Comparison of ENCODE assay signal across 24 cellular contexts in the genomic region with DNA sequence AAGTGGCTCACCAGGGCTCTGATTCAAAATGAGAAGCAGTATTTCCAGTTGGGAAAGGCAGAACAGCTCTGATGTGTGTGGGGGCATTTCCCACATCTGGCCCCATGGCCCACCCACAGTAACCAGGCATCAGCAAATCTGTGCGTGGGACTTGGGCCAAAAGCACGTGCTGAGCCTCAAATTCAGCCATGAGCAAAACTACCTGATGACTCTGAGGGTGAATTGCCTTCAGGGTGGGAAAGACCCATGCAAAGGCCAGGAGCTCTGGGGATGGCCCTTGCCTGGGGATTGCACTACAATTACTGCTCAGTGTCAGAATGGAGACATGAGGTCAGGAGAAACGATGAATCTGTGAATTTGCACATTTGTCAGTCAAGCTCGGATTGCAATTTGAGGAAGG. TPM values are rescaled to one million over a fixed set of nuclear protein-coding genes. Genes with fewer than 3 reads are reported as not detected.
DNase-seq lines count a peak whose midpoint lies in the region; ATAC-seq, FAIRE-seq and TF ChIP-seq lines count a peak whose summit lies in the region.
"Had no signal": no experiment of that assay in that cellular context is flagged by ENCODE, and none has a peak within 500 bp of the region (broad histone marks: within the 10 kb centered on the region; RNA-seq: fewer than 3 reads in every experiment).

No MANE protein-coding gene starts in this region.

- no peak overlapping the region for H3K4me2 ChIP-seq in GM12878 (ENCODE audit: control insufficient read depth, insufficient read depth)

- FAIRE-seq in GM12878 (lab: Jason Lieb, UNC), result no peak
- FAIRE-seq: A204.1 had no signal

- TF ChIP-seq POLR2A in GM12878 (IDR thresholded peaks at IDR 0.05; ENCODE audit: low read depth, low read length) (no peak), spleen (IDR thresholded peaks at IDR 0.05) (no peak)

- H3K9me3 ChIP-seq in GM12878 (replicated peaks; ENCODE audit: control insufficient read depth, insufficient read depth, low read length), result no peaks in the 10 kb centered on the region
- no peaks in the 10 kb centered on the region for H3K9me3 ChIP-seq in spleen
- H3K9me3 ChIP-seq: BE2C had no signal

- H3K36me3 Mint-ChIP-seq in natural killer cell treated with Interleukin-12 subunit alpha and Interleukin-12 subunit beta and Interleukin-15 and Interleukin-18, amount 100 ng/mL, for 72 hours, result no peaks in the 10 kb centered on the region
- H3K36me3 Mint-ChIP-seq in natural killer cell (no peaks in the 10 kb centered on the region), WTC11 (no peaks in the 10 kb centered on the region)
- H3K36me3 Mint-ChIP-seq: CD4-positive, CD25-positive, alpha-beta regulatory T cell; CD8-positive, alpha-beta memory T cell had no signal

- SMC1A ChIA-PET in GM12878 (lab: Charles Lee; ENCODE audit: uncharacterized antibody, unreplicated experiment), result no interaction called here

- POLR2A ChIA-PET in GM12878 (lab: Charles Lee) (no interaction called here), WTC11 (lab: Charles Lee) (no interaction called here)

- no peak overlapping the region for H3K27ac ChIP-seq in GM12878 (ENCODE audit: control insufficient read depth, insufficient read depth)
- no peak overlapping the region for H3K27ac ChIP-seq in spleen
- H3K27ac ChIP-seq: HL-60 had no signal

- WGBS in GM12878 (ENCODE audit: insufficient coverage, insufficient replicate concordance, low lambda C conversion rate, missing lambda C conversion rate), result 25% methylated on average over 4 of the region's 4 CpGs
- WGBS in spleen, 5 donors, result 67 to 84% (median 78%) methylated on average over 4 of the region's 4 CpGs

- in situ Hi-C loops in GM12878 (cut with MboI), result no loop called here

- H3K27ac Mint-ChIP-seq in natural killer cell treated with Interleukin-12 subunit alpha and Interleukin-12 subunit beta and Interleukin-15 and Interleukin-18, amount 100 ng/mL, for 72 hours, result no peak overlapping the region
- H3K27ac Mint-ChIP-seq in natural killer cell (no peak overlapping the region), WTC11 (no peak overlapping the region)
- no peak overlapping the region for H3K27ac Mint-ChIP-seq in stimulated activated naive CD8-positive, alpha-beta T cell treated with anti-CD3 and anti-CD28 coated beads, Interleukin-15, amount 100 ng/mL, for 72 hours
- H3K27ac Mint-ChIP-seq: CD4-positive, CD25-positive, alpha-beta regulatory T cell; CD8-positive, alpha-beta memory T cell; H9 had no signal

- CTCF ChIA-PET in GM12878 (lab: Yijun Ruan, JAX) (no interaction called here), WTC11 (lab: Charles Lee) (no interaction called here)

- no peaks in the 10 kb centered on the region for H3K27me3 ChIP-seq in GM12878 (replicated peaks in 1 of 2; ENCODE audit: control insufficient read depth in 2 of 2, insufficient read depth in 2 of 2, low read length in 1 of 2)
- no peaks in the 10 kb centered on the region for H3K27me3 ChIP-seq in spleen (replicated peaks in 1 of 7)
- H3K27me3 ChIP-seq: BE2C had no signal

- H3K4me1 ChIP-seq in GM12878 (ENCODE audit: control insufficient read depth, insufficient read depth, low read length), result no peaks in the 10 kb centered on the region
- peaks cover 0 to 25% (median 4%) of the 10 kb centered on the region in 6 donors for H3K4me1 ChIP-seq in spleen
- H3K4me1 ChIP-seq: BE2C had no signal

- no peak for TF ChIP-seq CTCF in natural killer cell (IDR thresholded peaks at IDR 0.05)
- TF ChIP-seq CTCF in GM12878 (IDR thresholded peaks at IDR 0.05 in 2 of 3, conservative IDR thresholded peaks at IDR 0.05 in 1 of 3; ENCODE audit: control insufficient read depth in 2 of 3, extremely low read depth in 1 of 3, insufficient read depth in 1 of 3, low read depth in 3 of 3, low read length in 3 of 3), result no peak
- TF ChIP-seq CTCF in spleen (IDR thresholded peaks at IDR 0.05 in 8 of 11, conservative IDR thresholded peaks at IDR 0.05 in 3 of 11), result no peak
- TF ChIP-seq CTCF in WTC11 (IDR thresholded peaks at IDR 0.05), result no peak

- no peaks in the 10 kb centered on the region for H3K79me2 ChIP-seq in GM12878 (ENCODE audit: control insufficient read depth, insufficient read depth, low read length)

- H3K9ac ChIP-seq in GM12878 (ENCODE audit: control insufficient read depth, insufficient read depth, low read length), result no peak overlapping the region

- BruUV-seq in GM12878 (replicated peaks; lab: Mats Ljungman, UMichigan), result no TSS peak

- intact Hi-C loops in natural killer cell (cut with micrococcal nuclease) (no loop called here), GM12878 (cut with micrococcal nuclease; ENCODE audit: unreplicated experiment) (no loop called here), spleen (cut with DNase I; ENCODE audit: low total_unique reads) (no loop called here)

- no peak for TF ChIP-seq EP300 in GM12878 (IDR thresholded peaks at IDR 0.05; ENCODE audit: borderline replicate concordance in 1 of 2, control insufficient read depth in 1 of 2, low read depth in 2 of 2, low read length in 2 of 2)

- H3K4me3 Mint-ChIP-seq in natural killer cell treated with Interleukin-12 subunit alpha and Interleukin-12 subunit beta and Interleukin-15 and Interleukin-18, amount 100 ng/mL, for 72 hours, result no peak overlapping the region
- no peak overlapping the region for H3K4me3 Mint-ChIP-seq in natural killer cell
- H3K4me3 Mint-ChIP-seq in stimulated activated naive CD8-positive, alpha-beta T cell treated with anti-CD3 and anti-CD28 coated beads, Interleukin-15, amount 100 ng/mL, for 72 hours, result no peak overlapping the region
- H3K4me3 Mint-ChIP-seq in WTC11, result no peak overlapping the region
- H3K4me3 Mint-ChIP-seq: CD4-positive, CD25-positive, alpha-beta regulatory T cell; CD8-positive, alpha-beta memory T cell; H9 had no signal

- ATAC-seq in natural killer cell treated with Interleukin-12 subunit alpha and Interleukin-12 subunit beta and Interleukin-15 and Interleukin-18, amount 100 ng/mL, for 72 hours, result no peak
- no peak for ATAC-seq in natural killer cell
- no peak for ATAC-seq in GM12878
- ATAC-seq in stimulated activated naive CD8-positive, alpha-beta T cell treated with anti-CD3 and anti-CD28 coated beads, Interleukin-15, amount 100 ng/mL, for 72 hours, result peak; percentile 31
- no peak for ATAC-seq in HG02763 (IDR thresholded peaks at IDR 0.05; ENCODE audit: unreplicated experiment)
- no peak for ATAC-seq in WTC11

- H3K4me1 Mint-ChIP-seq in natural killer cell treated with Interleukin-12 subunit alpha and Interleukin-12 subunit beta and Interleukin-15 and Interleukin-18, amount 100 ng/mL, for 72 hours (ENCODE audit: low read depth in 2 of 2), result peaks cover 18 to 22% of the 10 kb centered on the region in 2 donors
- H3K4me1 Mint-ChIP-seq in natural killer cell, result peaks cover 22 to 24% of the 10 kb centered on the region in 2 donors
- H3K4me1 Mint-ChIP-seq in stimulated activated naive CD8-positive, alpha-beta T cell treated with anti-CD3 and anti-CD28 coated beads, Interleukin-15, amount 100 ng/mL, for 72 hours, result peaks cover 30% of the 10 kb centered on the region
- H3K4me1 Mint-ChIP-seq in WTC11, result peaks cover 26% of the 10 kb centered on the region

- no peak overlapping the region for H2AFZ ChIP-seq in GM12878 (ENCODE audit: control insufficient read depth, low read depth, low read length)

- no peaks in the 10 kb centered on the region for H4K20me1 ChIP-seq in GM12878 (ENCODE audit: control insufficient read depth, insufficient read depth)

- no peaks in the 10 kb centered on the region for H3K36me3 ChIP-seq in GM12878 (ENCODE audit: control insufficient read depth in 2 of 2, insufficient read depth in 2 of 2, low read length in 1 of 2)
- no peaks in the 10 kb centered on the region for H3K36me3 ChIP-seq in spleen
- H3K36me3 ChIP-seq: BE2C had no signal

- RAD21 ChIA-PET in GM12878 (lab: Charles Lee; ENCODE audit: unreplicated experiment), result no interaction called here

- no peaks in the 10 kb centered on the region for H3K9me3 Mint-ChIP-seq in natural killer cell treated with Interleukin-12 subunit alpha and Interleukin-12 subunit beta and Interleukin-15 and Interleukin-18, amount 100 ng/mL, for 72 hours
- H3K9me3 Mint-ChIP-seq in natural killer cell (no peaks in the 10 kb centered on the region), WTC11 (no peaks in the 10 kb centered on the region)
- no peaks in the 10 kb centered on the region for H3K9me3 Mint-ChIP-seq in stimulated activated naive CD8-positive, alpha-beta T cell treated with anti-CD3 and anti-CD28 coated beads, Interleukin-15, amount 100 ng/mL, for 72 hours
- H3K9me3 Mint-ChIP-seq: CD8-positive, alpha-beta memory T cell had no signal

- no peak overlapping the region for H3K4me3 ChIP-seq in GM12878
- H3K4me3 ChIP-seq in spleen, result no peak overlapping the region

- H3K27me3 Mint-ChIP-seq in natural killer cell treated with Interleukin-12 subunit alpha and Interleukin-12 subunit beta and Interleukin-15 and Interleukin-18, amount 100 ng/mL, for 72 hours, result peaks cover 18 to 20% of the 10 kb centered on the region in 2 donors
- H3K27me3 Mint-ChIP-seq in natural killer cell (ENCODE audit: low read depth in 2 of 2), result peaks cover 45 to 60% of the 10 kb centered on the region in 2 donors
- H3K27me3 Mint-ChIP-seq in stimulated activated naive CD8-positive, alpha-beta T cell treated with anti-CD3 and anti-CD28 coated beads, Interleukin-15, amount 100 ng/mL, for 72 hours, result peaks cover 22% of the 10 kb centered on the region
- peaks cover 54% of the 10 kb centered on the region for H3K27me3 Mint-ChIP-seq in WTC11 (ENCODE audit: low read depth)

- peak; percentile 22 for DNase-seq in natural killer cell treated with Interleukin-12 subunit alpha and Interleukin-12 subunit beta and Interleukin-15 and Interleukin-18, amount 100 ng/mL, for 72 hours (ENCODE audit: low spot score)
- DNase-seq in natural killer cell (no peak), GM12878 (ENCODE audit: low read depth, low spot score) (no peak), spleen (peak; percentile 38), UCSD-AML1 (lab: John Stamatoyannopoulos, UW; ENCODE audit: unreplicated experiment) (no peak), WTC11 (ENCODE audit: low spot score) (no peak)
- DNase-seq in stimulated activated naive CD8-positive, alpha-beta T cell treated with anti-CD3 and anti-CD28 coated beads, Interleukin-15, amount 100 ng/mL, for 72 hours, result no peak
- DNase-seq: ACHN; BE2C; C1 segment of cervical spinal cord; CD4-positive, CD25-positive, alpha-beta regulatory T cell; CD8-positive, alpha-beta memory T cell; COR-L47; DMS 273 treated with DMSO at 0.1 percent for 48 hours; DMS53; DND-41; EL; GOT3; H9 had no signal

- no peak for TF ChIP-seq RAD21 in GM12878 (IDR thresholded peaks at IDR 0.05; ENCODE audit: insufficient read depth, low read depth, low read length)

RNA-seq across cellular contexts. Expression of gene TP53AIP1, which starts 20.9 kb away (rescaled TPM):
- total RNA-seq in natural killer cell treated with Interleukin-12 subunit alpha and Interleukin-12 subunit beta and Interleukin-15 and Interleukin-18, amount 100 ng/mL, for 72 hours, result not detected
- total RNA-seq in natural killer cell (not detected), GM12878 (2014; rRNA removed) (not detected in 2 replicates), GM12878 (2014; rRNA removed; fragmentation: Illumina TruSeq; extraction: Trizol) (not detected in 2 replicates), GM12878 (2021) (not detected in 2 replicates), spleen (under 1 TPM in 2 of 7 donors, not detected in 5; 0.11 to 0.14 TPM), WTC11 (2021) (0.07 TPM in 1 of 3 replicates, not detected in the others)
- total RNA-seq in GM12878 (2013; cell fraction: nucleolus; rRNA removed), result not detected in 2 replicates
- not detected for polyA plus RNA-seq in GM12878 (2011; ENCODE audit: low read depth)
- polyA plus RNA-seq in GM12878 (2011; rRNA removed) (0.01 TPM in 1 of 2 replicates, not detected in the other), GM12878 (2014; fragmentation: Illumina TruSeq; extraction: Trizol) (not detected in 2 replicates), GM12878 (2014; fragmentation: Nextera tagmentation; extraction: Ambion mirVana) (not detected), GM12878 (2014; rRNA removed) (not detected in 2 replicates), GM12878 (2016; fragmentation: Nextera tagmentation; extraction: Ambion mirVana) (not detected), spleen (under 1 TPM in 2 of 3 donors, not detected in 1; 0.03 to 0.13 TPM)
- polyA plus RNA-seq in GM12878 (2011; cell fraction: cytosol; rRNA removed), result 0.01 TPM in 1 of 2 replicates, not detected in the other
- 0.03 TPM in 1 of 2 replicates, not detected in the other for polyA plus RNA-seq in GM12878 (2011; cell fraction: nucleus; rRNA removed)
- polyA plus RNA-seq in GM12878 (2012), result not detected in 2 replicates
- polyA minus RNA-seq in GM12878 (2011; rRNA and poly(A)+ RNA removed), result not detected in 2 replicates
- not detected in 2 replicates for polyA minus RNA-seq in GM12878 (2011; cell fraction: cytosol; rRNA and poly(A)+ RNA removed)
- not detected in 2 replicates for polyA minus RNA-seq in GM12878 (2011; cell fraction: nucleus; rRNA and poly(A)+ RNA removed)
- total RNA-seq: CD4-positive, CD25-positive, alpha-beta regulatory T cell; CD8-positive, alpha-beta memory T cell; G401; H9; HT1080 had no signal
- polyA plus RNA-seq: CD4-positive, CD25-positive, alpha-beta regulatory T cell; CD8-positive, alpha-beta memory T cell had no signal

RNA-seq across cellular contexts. Expression of gene KCNJ5, which starts 30.6 kb away (rescaled TPM):
- not detected for total RNA-seq in natural killer cell treated with Interleukin-12 subunit alpha and Interleukin-12 subunit beta and Interleukin-15 and Interleukin-18, amount 100 ng/mL, for 72 hours
- total RNA-seq in natural killer cell, result under 1 TPM; 0.09 to 0.18 (median 0.15) TPM
- 0.23 TPM in 1 of 2 replicates, not detected in the other for total RNA-seq in GM12878 (2013; cell fraction: nucleolus; rRNA removed)
- not detected in 2 replicates for total RNA-seq in GM12878 (2014; rRNA removed)
- total RNA-seq in GM12878 (2014; rRNA removed; fragmentation: Illumina TruSeq; extraction: Trizol), result not detected in 2 replicates
- not detected in 2 replicates for total RNA-seq in GM12878 (2021)
- polyA plus RNA-seq in GM12878 (2011; ENCODE audit: low read depth), result not detected
- 0.03 TPM in 1 of 2 replicates, not detected in the other for polyA plus RNA-seq in GM12878 (2011; rRNA removed)
- 0.01 and 0.02 TPM in 2 replicates for polyA plus RNA-seq in GM12878 (2011; cell fraction: cytosol; rRNA removed)
- 0.07 TPM in 1 of 2 replicates, not detected in the other for polyA plus RNA-seq in GM12878 (2011; cell fraction: nucleus; rRNA removed)
- polyA plus RNA-seq in GM12878 (2012), result not detected in 2 replicates
- polyA plus RNA-seq in GM12878 (2014; fragmentation: Illumina TruSeq; extraction: Trizol), result not detected in 2 replicates
- polyA plus RNA-seq in GM12878 (2014; fragmentation: Nextera tagmentation; extraction: Ambion mirVana), result not detected
- polyA plus RNA-seq in GM12878 (2014; rRNA removed), result not detected in 2 replicates
- polyA plus RNA-seq in GM12878 (2016; fragmentation: Nextera tagmentation; extraction: Ambion mirVana), result under 1 TPM in 1 of 2 experiments, not detected in 1; 0.03 TPM
- polyA minus RNA-seq in GM12878 (2011; rRNA and poly(A)+ RNA removed), result 0.05 TPM in 1 of 2 replicates, not detected in the other
- polyA minus RNA-seq in GM12878 (2011; cell fraction: cytosol; rRNA and poly(A)+ RNA removed), result not detected in 2 replicates
- polyA minus RNA-seq in GM12878 (2011; cell fraction: nucleus; rRNA and poly(A)+ RNA removed), result not detected in 2 replicates
- 10 to 100 TPM in 6 of 7 donors, 1 to 10 TPM in 1; 4.8 to 45.4 (median 17.4) TPM for total RNA-seq in spleen
- 1 to 10 TPM in 1 of 3 donors, under 1 TPM in 2; 0.42 to 4.5 (median 0.74) TPM for polyA plus RNA-seq in spleen
- total RNA-seq in WTC11 (2021), result 0.09 to 0.23 TPM (median 0.22 TPM) in 3 replicates
- total RNA-seq: CD4-positive, CD25-positive, alpha-beta regulatory T cell; G401; HT1080 had no signal
- polyA plus RNA-seq: CD4-positive, CD25-positive, alpha-beta regulatory T cell; CD8-positive, alpha-beta memory T cell had no signal

RNA-seq across cellular contexts. Expression of gene KCNJ1, which starts 54.7 kb away (rescaled TPM):
- total RNA-seq in natural killer cell treated with Interleukin-12 subunit alpha and Interleukin-12 subunit beta and Interleukin-15 and Interleukin-18, amount 100 ng/mL, for 72 hours, result not detected
- total RNA-seq in natural killer cell (not detected), GM12878 (2014; rRNA removed) (not detected in 2 replicates), GM12878 (2014; rRNA removed; fragmentation: Illumina TruSeq; extraction: Trizol) (not detected in 2 replicates), GM12878 (2021) (not detected in 2 replicates), spleen (not detected), WTC11 (2021) (0.07 to 0.24 TPM (median 0.16 TPM) in 3 replicates)
- total RNA-seq in GM12878 (2013; cell fraction: nucleolus; rRNA removed), result 0.31 and 0.42 TPM in 2 replicates
- polyA plus RNA-seq in GM12878 (2011; ENCODE audit: low read depth), result 0.07 TPM
- polyA plus RNA-seq in GM12878 (2011; rRNA removed) (not detected in 2 replicates), GM12878 (2014; fragmentation: Illumina TruSeq; extraction: Trizol) (not detected in 2 replicates), GM12878 (2014; fragmentation: Nextera tagmentation; extraction: Ambion mirVana) (not detected), GM12878 (2014; rRNA removed) (not detected in 2 replicates), GM12878 (2016; fragmentation: Nextera tagmentation; extraction: Ambion mirVana) (not detected), spleen (under 1 TPM; 0.02 to 0.09 (median 0.03) TPM)
- not detected in 2 replicates for polyA plus RNA-seq in GM12878 (2011; cell fraction: cytosol; rRNA removed)
- 0.06 TPM in 1 of 2 replicates, not detected in the other for polyA plus RNA-seq in GM12878 (2011; cell fraction: nucleus; rRNA removed)
- polyA plus RNA-seq in GM12878 (2012), result 0.06 TPM in 1 of 2 replicates, not detected in the other
- polyA minus RNA-seq in GM12878 (2011; rRNA and poly(A)+ RNA removed), result not detected in 2 replicates
- not detected in 2 replicates for polyA minus RNA-seq in GM12878 (2011; cell fraction: cytosol; rRNA and poly(A)+ RNA removed)
- not detected in 2 replicates for polyA minus RNA-seq in GM12878 (2011; cell fraction: nucleus; rRNA and poly(A)+ RNA removed)
- total RNA-seq: CD4-positive, CD25-positive, alpha-beta regulatory T cell; CD8-positive, alpha-beta memory T cell; G401; H9; HT1080 had no signal
- polyA plus RNA-seq: CD8-positive, alpha-beta memory T cell had no signal

Comparison
In these comparisons a context has a peak if more than half of its experiments do, and no peak if none do; other contexts are left out.
1. DNase-seq: peak in natural killer cell treated with Interleukin-12 subunit alpha and Interleukin-12 subunit beta and Interleukin-15 and Interleukin-18, amount 100 ng/mL, for 72 hours (single experiment) and spleen (single experiment); none in natural killer cell (single experiment), GM12878 (single experiment), stimulated activated naive CD8-positive, alpha-beta T cell treated with anti-CD3 and anti-CD28 coated beads, Interleukin-15, amount 100 ng/mL, for 72 hours (0 of 2), UCSD-AML1 (single experiment) and WTC11 (single experiment).